Comparison of ENCODE assay signal across 1 cellular context in the genomic region with DNA sequence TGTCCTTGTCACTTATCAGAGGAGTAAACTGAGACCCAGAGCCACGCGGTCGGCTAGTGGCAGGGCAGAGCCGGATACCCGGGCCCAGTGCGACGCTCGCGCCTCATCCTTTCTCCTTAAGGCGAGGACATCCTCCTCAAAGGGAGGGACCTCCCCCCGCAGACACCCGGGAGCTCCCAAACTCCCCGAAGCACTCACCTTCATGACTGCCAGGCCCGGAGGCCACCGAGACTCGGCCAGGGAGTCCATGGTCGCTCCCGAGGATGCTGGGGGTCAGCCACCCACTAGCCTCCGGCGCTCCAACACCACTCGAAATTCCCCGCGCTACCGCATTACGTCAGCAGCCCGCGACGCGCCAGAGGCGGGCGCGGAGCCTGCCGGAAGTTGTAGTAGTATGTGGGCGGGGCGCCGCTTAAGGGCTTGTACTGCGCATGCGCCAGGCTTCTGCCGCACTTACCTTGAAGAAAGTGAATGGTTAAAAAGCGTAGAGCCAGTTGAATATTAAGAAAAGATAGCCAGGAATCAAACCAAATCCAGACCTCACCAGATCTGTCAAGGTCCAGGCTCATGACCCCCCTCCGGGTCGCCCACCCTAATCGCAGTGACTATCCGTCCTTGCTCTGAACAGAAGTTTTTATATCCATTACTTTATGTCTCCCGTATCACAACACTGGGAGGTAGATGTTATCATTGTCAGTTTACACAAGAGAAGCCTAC.
TF ChIP-seq lines count a peak whose summit lies in the region.

A gene with protein sequence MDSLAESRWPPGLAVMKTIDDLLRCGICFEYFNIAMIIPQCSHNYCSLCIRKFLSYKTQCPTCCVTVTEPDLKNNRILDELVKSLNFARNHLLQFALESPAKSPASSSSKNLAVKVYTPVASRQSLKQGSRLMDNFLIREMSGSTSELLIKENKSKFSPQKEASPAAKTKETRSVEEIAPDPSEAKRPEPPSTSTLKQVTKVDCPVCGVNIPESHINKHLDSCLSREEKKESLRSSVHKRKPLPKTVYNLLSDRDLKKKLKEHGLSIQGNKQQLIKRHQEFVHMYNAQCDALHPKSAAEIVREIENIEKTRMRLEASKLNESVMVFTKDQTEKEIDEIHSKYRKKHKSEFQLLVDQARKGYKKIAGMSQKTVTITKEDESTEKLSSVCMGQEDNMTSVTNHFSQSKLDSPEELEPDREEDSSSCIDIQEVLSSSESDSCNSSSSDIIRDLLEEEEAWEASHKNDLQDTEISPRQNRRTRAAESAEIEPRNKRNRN (minus strand): TSS at position 336 of the 717 bp plus-strand sequence. CDS start 87 bp downstream, at position 249.

TF ChIP-seq in K562, 482 proteins besides CTCF, POLR2A, EP300 and RAD21 (continued from another document and continues in another):
- TF ChIP-seq, protein P1, sequence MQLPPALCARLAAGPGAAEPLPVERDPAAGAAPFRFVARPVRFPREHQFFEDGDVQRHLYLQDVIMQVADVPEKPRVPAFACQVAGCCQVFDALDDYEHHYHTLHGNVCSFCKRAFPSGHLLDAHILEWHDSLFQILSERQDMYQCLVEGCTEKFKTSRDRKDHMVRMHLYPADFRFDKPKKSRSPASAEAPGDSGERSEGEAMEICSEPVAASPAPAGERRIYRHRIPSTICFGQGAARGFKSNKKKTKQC (CRISPR knock-in tag; IDR thresholded peaks at IDR 0.05) = 0 out of 2 replicates have a peak, but pooled peaks have one; percentile 71
- no peak for TF ChIP-seq NELFE (IDR thresholded peaks at IDR 0.05; ENCODE audit: insufficient read depth, insufficient read length)
- TF ChIP-seq NFE2L1 (tag; IDR thresholded peaks at IDR 0.05; ENCODE audit: borderline replicate concordance, low read depth) = no peak
- TF ChIP-seq, protein P2, sequence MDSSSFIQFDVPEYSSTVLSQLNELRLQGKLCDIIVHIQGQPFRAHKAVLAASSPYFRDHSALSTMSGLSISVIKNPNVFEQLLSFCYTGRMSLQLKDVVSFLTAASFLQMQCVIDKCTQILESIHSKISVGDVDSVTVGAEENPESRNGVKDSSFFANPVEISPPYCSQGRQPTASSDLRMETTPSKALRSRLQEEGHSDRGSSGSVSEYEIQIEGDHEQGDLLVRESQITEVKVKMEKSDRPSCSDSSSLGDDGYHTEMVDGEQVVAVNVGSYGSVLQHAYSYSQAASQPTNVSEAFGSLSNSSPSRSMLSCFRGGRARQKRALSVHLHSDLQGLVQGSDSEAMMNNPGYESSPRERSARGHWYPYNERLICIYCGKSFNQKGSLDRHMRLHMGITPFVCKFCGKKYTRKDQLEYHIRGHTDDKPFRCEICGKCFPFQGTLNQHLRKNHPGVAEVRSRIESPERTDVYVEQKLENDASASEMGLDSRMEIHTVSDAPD (CRISPR knock-in tag; IDR thresholded peaks at IDR 0.05) = no peak
- TF ChIP-seq SRSF3 (IDR thresholded peaks at IDR 0.05; ENCODE audit: insufficient read depth, low read length) = no peak
- TF ChIP-seq TAF15 (IDR thresholded peaks at IDR 0.05; ENCODE audit: low read depth, low read length) = no peak
- no peak for TF ChIP-seq YBX1 (IDR thresholded peaks at IDR 0.05)
- no peak for TF ChIP-seq THRAP3 (IDR thresholded peaks at IDR 0.05; ENCODE audit: borderline replicate concordance)
- TF ChIP-seq, protein P3, sequence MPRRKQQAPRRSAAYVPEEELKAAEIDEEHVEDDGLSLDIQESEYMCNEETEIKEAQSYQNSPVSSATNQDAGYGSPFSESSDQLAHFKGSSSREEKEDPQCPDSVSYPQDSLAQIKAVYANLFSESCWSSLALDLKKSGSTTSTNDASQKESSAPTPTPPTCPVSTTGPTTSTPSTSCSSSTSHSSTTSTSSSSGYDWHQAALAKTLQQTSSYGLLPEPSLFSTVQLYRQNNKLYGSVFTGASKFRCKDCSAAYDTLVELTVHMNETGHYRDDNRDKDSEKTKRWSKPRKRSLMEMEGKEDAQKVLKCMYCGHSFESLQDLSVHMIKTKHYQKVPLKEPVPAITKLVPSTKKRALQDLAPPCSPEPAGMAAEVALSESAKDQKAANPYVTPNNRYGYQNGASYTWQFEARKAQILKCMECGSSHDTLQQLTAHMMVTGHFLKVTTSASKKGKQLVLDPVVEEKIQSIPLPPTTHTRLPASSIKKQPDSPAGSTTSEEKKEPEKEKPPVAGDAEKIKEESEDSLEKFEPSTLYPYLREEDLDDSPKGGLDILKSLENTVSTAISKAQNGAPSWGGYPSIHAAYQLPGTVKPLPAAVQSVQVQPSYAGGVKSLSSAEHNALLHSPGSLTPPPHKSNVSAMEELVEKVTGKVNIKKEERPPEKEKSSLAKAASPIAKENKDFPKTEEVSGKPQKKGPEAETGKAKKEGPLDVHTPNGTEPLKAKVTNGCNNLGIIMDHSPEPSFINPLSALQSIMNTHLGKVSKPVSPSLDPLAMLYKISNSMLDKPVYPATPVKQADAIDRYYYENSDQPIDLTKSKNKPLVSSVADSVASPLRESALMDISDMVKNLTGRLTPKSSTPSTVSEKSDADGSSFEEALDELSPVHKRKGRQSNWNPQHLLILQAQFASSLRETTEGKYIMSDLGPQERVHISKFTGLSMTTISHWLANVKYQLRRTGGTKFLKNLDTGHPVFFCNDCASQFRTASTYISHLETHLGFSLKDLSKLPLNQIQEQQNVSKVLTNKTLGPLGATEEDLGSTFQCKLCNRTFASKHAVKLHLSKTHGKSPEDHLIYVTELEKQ (CRISPR knock-in tag; IDR thresholded peaks at IDR 0.05) = no peak
- no peak for TF ChIP-seq ZZZ3 (IDR thresholded peaks at IDR 0.05)
- no peak for TF ChIP-seq MCM7 (IDR thresholded peaks at IDR 0.05)
- TF ChIP-seq SMAD1 (IDR thresholded peaks at IDR 0.05; ENCODE audit: low read depth, low read length, partially characterized antibody) = no peak
- TF ChIP-seq PHF21A (IDR thresholded peaks at IDR 0.05; ENCODE audit: borderline replicate concordance, low read depth) = no peak
- no peak for TF ChIP-seq IRF2 (CRISPR knock-in tag; IDR thresholded peaks at IDR 0.05)
- TF ChIP-seq KLF13 (tag; IDR thresholded peaks at IDR 0.05; ENCODE audit: borderline replicate concordance, low read depth) = peak; percentile 80
- no peak for TF ChIP-seq NCOR1 (IDR thresholded peaks at IDR 0.05)
- TF ChIP-seq ZNF780A (CRISPR knock-in tag; IDR thresholded peaks at IDR 0.05) = no peak
- no peak for TF ChIP-seq ERF (CRISPR knock-in tag; IDR thresholded peaks at IDR 0.05)
- no peak for TF ChIP-seq PRMT5 (CRISPR knock-in tag; IDR thresholded peaks at IDR 0.05)
- no peak for TF ChIP-seq NR3C1 (CRISPR knock-in tag; IDR thresholded peaks at IDR 0.05)
- TF ChIP-seq, protein P4, sequence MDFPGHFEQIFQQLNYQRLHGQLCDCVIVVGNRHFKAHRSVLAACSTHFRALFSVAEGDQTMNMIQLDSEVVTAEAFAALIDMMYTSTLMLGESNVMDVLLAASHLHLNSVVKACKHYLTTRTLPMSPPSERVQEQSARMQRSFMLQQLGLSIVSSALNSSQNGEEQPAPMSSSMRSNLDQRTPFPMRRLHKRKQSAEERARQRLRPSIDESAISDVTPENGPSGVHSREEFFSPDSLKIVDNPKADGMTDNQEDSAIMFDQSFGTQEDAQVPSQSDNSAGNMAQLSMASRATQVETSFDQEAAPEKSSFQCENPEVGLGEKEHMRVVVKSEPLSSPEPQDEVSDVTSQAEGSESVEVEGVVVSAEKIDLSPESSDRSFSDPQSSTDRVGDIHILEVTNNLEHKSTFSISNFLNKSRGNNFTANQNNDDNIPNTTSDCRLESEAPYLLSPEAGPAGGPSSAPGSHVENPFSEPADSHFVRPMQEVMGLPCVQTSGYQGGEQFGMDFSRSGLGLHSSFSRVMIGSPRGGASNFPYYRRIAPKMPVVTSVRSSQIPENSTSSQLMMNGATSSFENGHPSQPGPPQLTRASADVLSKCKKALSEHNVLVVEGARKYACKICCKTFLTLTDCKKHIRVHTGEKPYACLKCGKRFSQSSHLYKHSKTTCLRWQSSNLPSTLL (IDR thresholded peaks at IDR 0.05) = no peak
- peak; percentile 50; the same call in 1 of the 2 replicates for TF ChIP-seq ZKSCAN1 (IDR thresholded peaks at IDR 0.05; ENCODE audit: low read depth, low read length)
- no peak for TF ChIP-seq ZNF316 (IDR thresholded peaks at IDR 0.05)
- no peak for TF ChIP-seq PTTG1 (tag; IDR thresholded peaks at IDR 0.05; ENCODE audit: low read depth)
- TF ChIP-seq HMGN3 (IDR thresholded peaks at IDR 0.05; ENCODE audit: borderline replicate concordance, extremely low read depth, insufficient read length, low read depth, low read length) = peak; percentile 48
- TF ChIP-seq KDM1A (IDR thresholded peaks at IDR 0.05) = no peak; a peak in 1 of 4 replicates
- no peak for TF ChIP-seq COPS2 (conservative IDR thresholded peaks at IDR 0.05)
- peak; percentile 94 for TF ChIP-seq RBFOX2 (IDR thresholded peaks at IDR 0.05; ENCODE audit: low read depth, low read length)
- no peak for TF ChIP-seq ZKSCAN3 (CRISPR knock-in tag; IDR thresholded peaks at IDR 0.05)
- TF ChIP-seq PHF8 (IDR thresholded peaks at IDR 0.05; ENCODE audit: borderline replicate concordance, low read length) = peak; percentile 90
- no peak for TF ChIP-seq MIER1 (IDR thresholded peaks at IDR 0.05; ENCODE audit: low read depth)
- TF ChIP-seq, protein P5, sequence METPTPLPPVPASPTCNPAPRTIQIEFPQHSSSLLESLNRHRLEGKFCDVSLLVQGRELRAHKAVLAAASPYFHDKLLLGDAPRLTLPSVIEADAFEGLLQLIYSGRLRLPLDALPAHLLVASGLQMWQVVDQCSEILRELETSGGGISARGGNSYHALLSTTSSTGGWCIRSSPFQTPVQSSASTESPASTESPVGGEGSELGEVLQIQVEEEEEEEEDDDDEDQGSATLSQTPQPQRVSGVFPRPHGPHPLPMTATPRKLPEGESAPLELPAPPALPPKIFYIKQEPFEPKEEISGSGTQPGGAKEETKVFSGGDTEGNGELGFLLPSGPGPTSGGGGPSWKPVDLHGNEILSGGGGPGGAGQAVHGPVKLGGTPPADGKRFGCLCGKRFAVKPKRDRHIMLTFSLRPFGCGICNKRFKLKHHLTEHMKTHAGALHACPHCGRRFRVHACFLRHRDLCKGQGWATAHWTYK (CRISPR knock-in tag; IDR thresholded peaks at IDR 0.05) = peak; percentile 57; the same call in 1 of the 2 replicates
- TF ChIP-seq, protein P6, sequence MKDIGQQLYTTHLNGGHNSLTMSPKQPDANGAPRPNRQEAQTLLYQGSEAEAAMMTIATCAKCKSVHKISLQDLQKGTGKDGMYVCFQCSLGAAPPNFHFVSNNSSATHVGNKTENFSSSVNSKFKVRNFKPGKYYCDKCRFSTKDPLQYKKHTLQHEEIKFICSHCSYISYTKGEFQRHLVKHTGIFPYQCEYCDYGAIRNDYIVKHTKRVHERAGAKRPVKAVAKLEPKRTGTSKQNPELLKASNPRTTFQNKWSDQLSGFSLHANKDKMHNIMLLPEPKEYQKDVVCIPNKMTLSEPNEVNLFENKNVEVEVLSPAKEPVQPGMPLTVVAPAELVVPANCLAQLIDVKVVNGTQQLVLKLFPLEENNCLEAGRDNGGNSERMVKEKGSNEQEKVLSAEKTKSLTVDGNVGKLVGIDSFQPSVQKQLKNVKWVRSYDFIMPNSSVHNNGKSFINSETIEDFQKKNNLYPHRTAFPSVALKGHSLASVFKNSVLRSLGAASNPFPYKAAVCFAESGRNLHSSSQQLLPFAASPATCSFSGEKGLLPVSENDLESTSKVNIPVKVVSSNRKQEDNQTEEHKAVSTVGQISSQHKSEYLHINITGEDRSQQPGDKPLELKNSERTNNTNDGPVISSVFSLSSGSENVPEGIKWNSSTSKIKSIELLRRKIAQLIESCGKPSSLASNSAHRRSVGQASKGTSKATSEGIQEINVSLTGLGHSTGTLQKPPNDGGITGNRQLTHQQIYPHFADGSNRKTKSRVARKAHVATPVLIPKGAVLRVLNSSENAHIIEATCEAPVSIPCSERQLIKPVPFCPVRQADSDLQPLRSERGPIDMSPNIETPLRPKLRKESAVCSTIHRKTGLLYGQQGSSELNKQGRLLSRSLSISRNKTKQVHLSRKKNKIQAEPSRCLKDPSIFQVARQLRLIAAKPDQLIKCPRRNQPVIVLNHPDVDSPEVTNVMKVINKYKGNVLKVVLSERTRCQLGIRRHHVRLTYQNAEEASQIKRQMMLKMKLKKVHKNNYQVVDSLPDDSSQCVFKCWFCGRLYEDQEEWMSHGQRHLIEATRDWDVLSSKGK (CRISPR knock-in tag; IDR thresholded peaks at IDR 0.05) = no peak
- 0 out of 2 replicates have a peak, but pooled peaks have one; percentile 21 for TF ChIP-seq ZNF384 (IDR thresholded peaks at IDR 0.05; ENCODE audit: low read depth, low read length)
- TF ChIP-seq BDP1 (IDR thresholded peaks at IDR 0.05; ENCODE audit: insufficient read depth, insufficient read length) = no peak
- peak; percentile 93 for TF ChIP-seq SIN3B (IDR thresholded peaks at IDR 0.05; ENCODE audit: low read depth)
- TF ChIP-seq, protein P7, sequence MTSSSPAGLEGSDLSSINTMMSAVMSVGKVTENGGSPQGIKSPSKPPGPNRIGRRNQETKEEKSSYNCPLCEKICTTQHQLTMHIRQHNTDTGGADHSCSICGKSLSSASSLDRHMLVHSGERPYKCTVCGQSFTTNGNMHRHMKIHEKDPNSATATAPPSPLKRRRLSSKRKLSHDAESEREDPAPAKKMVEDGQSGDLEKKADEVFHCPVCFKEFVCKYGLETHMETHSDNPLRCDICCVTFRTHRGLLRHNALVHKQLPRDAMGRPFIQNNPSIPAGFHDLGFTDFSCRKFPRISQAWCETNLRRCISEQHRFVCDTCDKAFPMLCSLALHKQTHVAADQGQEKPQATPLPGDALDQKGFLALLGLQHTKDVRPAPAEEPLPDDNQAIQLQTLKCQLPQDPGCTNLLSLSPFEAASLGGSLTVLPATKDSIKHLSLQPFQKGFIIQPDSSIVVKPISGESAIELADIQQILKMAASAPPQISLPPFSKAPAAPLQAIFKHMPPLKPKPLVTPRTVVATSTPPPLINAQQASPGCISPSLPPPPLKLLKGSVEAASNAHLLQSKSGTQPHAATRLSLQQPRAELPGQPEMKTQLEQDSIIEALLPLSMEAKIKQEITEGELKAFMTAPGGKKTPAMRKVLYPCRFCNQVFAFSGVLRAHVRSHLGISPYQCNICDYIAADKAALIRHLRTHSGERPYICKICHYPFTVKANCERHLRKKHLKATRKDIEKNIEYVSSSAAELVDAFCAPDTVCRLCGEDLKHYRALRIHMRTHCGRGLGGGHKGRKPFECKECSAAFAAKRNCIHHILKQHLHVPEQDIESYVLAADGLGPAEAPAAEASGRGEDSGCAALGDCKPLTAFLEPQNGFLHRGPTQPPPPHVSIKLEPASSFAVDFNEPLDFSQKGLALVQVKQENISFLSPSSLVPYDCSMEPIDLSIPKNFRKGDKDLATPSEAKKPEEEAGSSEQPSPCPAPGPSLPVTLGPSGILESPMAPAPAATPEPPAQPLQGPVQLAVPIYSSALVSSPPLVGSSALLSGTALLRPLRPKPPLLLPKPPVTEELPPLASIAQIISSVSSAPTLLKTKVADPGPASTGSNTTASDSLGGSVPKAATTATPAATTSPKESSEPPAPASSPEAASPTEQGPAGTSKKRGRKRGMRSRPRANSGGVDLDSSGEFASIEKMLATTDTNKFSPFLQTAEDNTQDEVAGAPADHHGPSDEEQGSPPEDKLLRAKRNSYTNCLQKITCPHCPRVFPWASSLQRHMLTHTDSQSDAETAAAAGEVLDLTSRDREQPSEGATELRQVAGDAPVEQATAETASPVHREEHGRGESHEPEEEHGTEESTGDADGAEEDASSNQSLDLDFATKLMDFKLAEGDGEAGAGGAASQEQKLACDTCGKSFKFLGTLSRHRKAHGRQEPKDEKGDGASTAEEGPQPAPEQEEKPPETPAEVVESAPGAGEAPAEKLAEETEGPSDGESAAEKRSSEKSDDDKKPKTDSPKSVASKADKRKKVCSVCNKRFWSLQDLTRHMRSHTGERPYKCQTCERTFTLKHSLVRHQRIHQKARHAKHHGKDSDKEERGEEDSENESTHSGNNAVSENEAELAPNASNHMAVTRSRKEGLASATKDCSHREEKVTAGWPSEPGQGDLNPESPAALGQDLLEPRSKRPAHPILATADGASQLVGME (CRISPR knock-in tag; IDR thresholded peaks at IDR 0.05) = 0 out of 2 replicates have a peak, but pooled peaks have one; percentile 53
- TF ChIP-seq SP2 (IDR thresholded peaks at IDR 0.05; ENCODE audit: extremely low read depth, low read depth, low read length, poor library complexity, severe bottlenecking) = no peak
- no peak for TF ChIP-seq STAG1 (CRISPR knock-in tag; IDR thresholded peaks at IDR 0.05; ENCODE audit: borderline replicate concordance)
- TF ChIP-seq SMARCC2 (IDR thresholded peaks at IDR 0.05; ENCODE audit: low read depth) = no peak
